Comparison of ENCODE assay signal across 8 cellular contexts in genomic region chr7:129825005-129825553, GRCh38.
DNase-seq lines count a peak whose midpoint lies in the region; ATAC-seq and TF ChIP-seq lines count a peak whose summit lies in the region.

No MANE protein-coding gene starts in this region.

- TF ChIP-seq CTCF in A673 (conservative IDR thresholded peaks at IDR 0.05; ENCODE audit: low read depth, low read length) (0 out of 2 replicates have a peak, but pooled peaks have one; percentile 25), GM12874 (IDR thresholded peaks at IDR 0.05; ENCODE audit: insufficient read depth, low read depth, low read length) (peak; percentile 54; the same call in 1 of the 2 replicates), lung (IDR thresholded peaks at IDR 0.05; ENCODE audit: control extremely low read depth, extremely low read depth) (no peak)

- H3K4me3 ChIP-seq in A673 (ENCODE audit: low read depth, low read length, poor library complexity, severe bottlenecking): peak overlapping the region; percentile 60
- peak overlapping the region; percentile 56 for H3K4me3 ChIP-seq in effector memory CD4-positive, alpha-beta T cell (ENCODE audit: insufficient read depth, low read depth, low read length, poor library complexity, severe bottlenecking)
- peak overlapping the region; percentile 47 for H3K4me3 ChIP-seq in lung

- ATAC-seq in HG02852 (IDR thresholded peaks at IDR 0.05; ENCODE audit: unreplicated experiment) (peak; percentile 40), lung (ENCODE audit: insufficient read depth, low FRiP score) (peak; percentile 76)

- POLR2A ChIA-PET in A673 (lab: Charles Lee; ENCODE audit: low non-redundant PET): no interaction called here

- DNase-seq in A673 (ENCODE audit: low spot score): peak; percentile 58
- DNase-seq in NCI-H146 treated with DMSO at 0.1 percent for 48 hours (lab: John Stamatoyannopoulos, UW; ENCODE audit: unreplicated experiment): peak; percentile 97
- peak; percentile 31 for DNase-seq in T-helper 9 cell
- peak in 2 of 3 donors; percentile 26 to 32 for DNase-seq in effector memory CD4-positive, alpha-beta T cell
- DNase-seq in lung (ENCODE audit: low spot score): peak; percentile 67
- peak; percentile 48 for DNase-seq in stimulated activated naive CD4-positive, alpha-beta T cell treated with Interleukin-2 at 50 U/mL for 16 hours (lab: John Stamatoyannopoulos, UW)

- no TSS peak for BruUV-seq in A673 (replicated peaks; lab: Mats Ljungman, UMichigan)

- 1% methylated on average over 23 of the region's 23 CpGs for WGBS in lung, 2 donors

- H3K27me3 ChIP-seq in A673 (replicated peaks; ENCODE audit: insufficient read depth, low read depth, low read length, poor library complexity) (no peaks in the 10 kb centered on the region), lung (ENCODE audit: control insufficient read depth, insufficient read depth) (no peaks in the 10 kb centered on the region)
- no peaks in the 10 kb centered on the region for H3K27me3 ChIP-seq in effector memory CD4-positive, alpha-beta T cell (replicated peaks; ENCODE audit: control insufficient read depth, insufficient read depth, low read length, poor library complexity, severe bottlenecking)

- H3K9me3 ChIP-seq in A673 (ENCODE audit: low read depth, low read length, poor library complexity, severe bottlenecking) (no peaks in the 10 kb centered on the region), lung (ENCODE audit: control insufficient read depth in 2 of 2, insufficient read depth in 1 of 2, low read length in 1 of 2) (no peaks in the 10 kb centered on the region)
- H3K9me3 ChIP-seq in effector memory CD4-positive, alpha-beta T cell (ENCODE audit: control insufficient read depth, low read length): no peaks in the 10 kb centered on the region

- intact Hi-C loops in A673 (cut with micrococcal nuclease; ENCODE audit: unreplicated experiment): loop anchor here (2.0 to 5.0 kb wide), 2 partner anchors 160 to 458 kb away; no protein-coding TSS in a partner anchor

- peaks cover 4% of the 10 kb centered on the region for H3K4me1 ChIP-seq in A673 (ENCODE audit: insufficient read depth, low read length, poor library complexity, severe bottlenecking)
- peaks cover 21% of the 10 kb centered on the region for H3K4me1 ChIP-seq in effector memory CD4-positive, alpha-beta T cell (ENCODE audit: control insufficient read depth, insufficient read depth, low read length, poor library complexity, severe bottlenecking)
- peaks cover 5 to 7% of the 10 kb centered on the region in 2 donors for H3K4me1 ChIP-seq in lung (ENCODE audit: control insufficient read depth in 2 of 2, insufficient read depth in 2 of 2, low read length in 2 of 2)

- CTCF ChIA-PET in A673 (lab: Charles Lee): interaction anchor here (0.5 to 1.7 kb wide), 9 partner anchors 113 to 457 kb away, joined by 3 to 6 read pairs (median 4); no protein-coding TSS in a partner anchor

- no peaks in the 10 kb centered on the region for H3K36me3 ChIP-seq in A673 (ENCODE audit: insufficient read depth, low read length, poor library complexity, severe bottlenecking)
- no peaks in the 10 kb centered on the region for H3K36me3 ChIP-seq in effector memory CD4-positive, alpha-beta T cell (ENCODE audit: control insufficient read depth, insufficient read depth, low read length)
- H3K36me3 ChIP-seq in lung (ENCODE audit: control insufficient read depth in 2 of 2, insufficient read depth in 2 of 2, low read length in 2 of 2): no peaks in the 10 kb centered on the region

- H3K27ac ChIP-seq in A673 (ENCODE audit: low read depth, low read length, poor library complexity, severe bottlenecking) (no peak overlapping the region), lung (ENCODE audit: low read depth in 1 of 2, low read length in 1 of 2) (peak overlapping the region in 1 of 2 donors; percentile 74)
- no peak overlapping the region for H3K27ac ChIP-seq in effector memory CD4-positive, alpha-beta T cell (ENCODE audit: insufficient read depth, low read length, poor library complexity, severe bottlenecking)

Comparison
In these comparisons a context has a peak if more than half of its experiments do, and no peak if none do; other contexts are left out.
1. DNase-seq: peak in every context shown above with its lines; median percentile 97 in NCI-H146 treated with DMSO at 0.1 percent for 48 hours; 67 in lung; 58 in A673; 48 in stimulated activated naive CD4-positive, alpha-beta T cell treated with Interleukin-2 at 50 U/mL for 16 hours; 31 in T-helper 9 cell; 29 in effector memory CD4-positive, alpha-beta T cell.